ENCODE assay signal across 24 cellular contexts in the genomic region with DNA sequence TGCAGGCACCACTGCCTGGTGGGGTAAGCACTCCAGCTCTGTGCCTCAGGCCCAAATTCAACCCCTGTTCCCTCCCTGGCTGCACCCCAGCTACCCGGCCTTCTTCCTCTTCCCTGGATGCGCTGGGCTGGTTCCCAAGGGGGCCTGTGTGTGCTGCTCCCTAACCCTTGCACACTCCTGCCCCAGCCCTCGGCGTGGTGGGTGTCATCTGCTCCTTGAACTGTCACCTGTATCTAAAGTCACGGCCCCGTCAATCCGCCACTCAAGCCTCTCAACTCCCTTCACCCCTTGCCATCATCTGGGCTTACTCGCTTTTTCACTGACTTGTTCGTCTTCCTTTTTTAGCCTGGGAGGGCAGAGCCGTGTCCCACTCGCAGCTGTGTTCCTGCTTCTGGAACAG.
DNase-seq lines count a peak whose midpoint lies in the region; ATAC-seq and TF ChIP-seq lines count a peak whose summit lies in the region.
"Had no signal": no experiment of that assay in that cellular context is flagged by ENCODE, and none has a peak within 500 bp of the region (broad histone marks: within the 10 kb centered on the region; RNA-seq: fewer than 3 reads in every experiment).

No MANE protein-coding gene starts in this region.

- WGBS in heart right ventricle, 2 donors, result 41 to 50% methylated on average over 11 of the region's 11 CpGs

- DNase-seq in Right ventricle myocardium inferior (ENCODE audit: missing footprints) (peak; percentile 40), heart right ventricle (no peak), RWPE2 (ENCODE audit: low spot score) (peak; percentile 34), neural progenitor cell (ENCODE audit: low spot score) (no peak), T1000 (lab: John Stamatoyannopoulos, UW) (no peak), activated gamma-delta T cell treated with Interleukin-2 at 50 U/mL for 16 hours (no peak), hepatic stellate cell (ENCODE audit: low spot score) (no peak)
- DNase-seq: AML-193; Caco-2; Calu3; CD4-positive, alpha-beta T cell; CD8-positive, alpha-beta T cell; DMS 273 treated with DMSO at 0.1 percent for 48 hours; DMS153; DMS53; DMS79; DND-41; EL; GDM1 had no signal

- H3F3A ChIP-seq in neural progenitor cell (ENCODE audit: low read depth), result no peaks in the 10 kb centered on the region

- H2AFZ ChIP-seq in neural progenitor cell (replicated peaks) (no peak overlapping the region), parathyroid adenoma (no peak overlapping the region)

- H3K4me2 ChIP-seq in neural progenitor cell (no peak overlapping the region), parathyroid adenoma (ENCODE audit: low read length) (peak overlapping the region; percentile 6)
- H3K4me2 ChIP-seq: A549 had no signal

- H3K9me3 ChIP-seq in heart right ventricle, result no peaks in the 10 kb centered on the region
- H3K9me3 ChIP-seq in RWPE2 (ENCODE audit: severe bottlenecking), result no peaks in the 10 kb centered on the region
- H3K9me3 ChIP-seq in neural progenitor cell (ENCODE audit: low read depth), result no peaks in the 10 kb centered on the region
- no peaks in the 10 kb centered on the region for H3K9me3 ChIP-seq in parathyroid adenoma (ENCODE audit: control insufficient read depth, low read length)
- H3K9me3 ChIP-seq: A549, Caco-2 had no signal

- H3K27me3 Mint-ChIP-seq in neural progenitor cell (ENCODE audit: insufficient read depth, low read depth), result peaks cover 9% of the 10 kb centered on the region
- H3K27me3 Mint-ChIP-seq: B cell; CD4-positive, alpha-beta T cell had no signal

- H3K9ac ChIP-seq in neural progenitor cell, result no peak overlapping the region
- H3K9ac ChIP-seq in parathyroid adenoma, result no peak overlapping the region

- peak overlapping the region; percentile 82 for H3K27ac Mint-ChIP-seq in neural progenitor cell
- H3K27ac Mint-ChIP-seq: B cell; CD4-positive, alpha-beta T cell; CD8-positive, alpha-beta T cell had no signal

- H3K79me2 ChIP-seq in neural progenitor cell (ENCODE audit: low read depth) (no peaks in the 10 kb centered on the region), parathyroid adenoma (peaks cover 36% of the 10 kb centered on the region)

- H3K9me3 Mint-ChIP-seq in neural progenitor cell, result no peaks in the 10 kb centered on the region
- H3K9me3 Mint-ChIP-seq: CD4-positive, alpha-beta T cell; CD8-positive, alpha-beta T cell had no signal

- no peaks in the 10 kb centered on the region for H3K36me3 ChIP-seq in heart right ventricle
- no peaks in the 10 kb centered on the region for H3K36me3 ChIP-seq in RWPE2 (ENCODE audit: low read depth)
- H3K36me3 ChIP-seq in neural progenitor cell, result no peaks in the 10 kb centered on the region
- no peaks in the 10 kb centered on the region for H3K36me3 ChIP-seq in parathyroid adenoma (ENCODE audit: control insufficient read depth, insufficient read depth, low read length)

- H3K4me3 ChIP-seq in heart right ventricle (no peak overlapping the region), RWPE2 (ENCODE audit: severe bottlenecking) (no peak overlapping the region), neural progenitor cell (no peak overlapping the region), parathyroid adenoma (ENCODE audit: low read depth, low read length) (no peak overlapping the region)
- H3K4me3 ChIP-seq: A549 had no signal

- no peak overlapping the region for H3K4me3 Mint-ChIP-seq in neural progenitor cell
- H3K4me3 Mint-ChIP-seq: B cell; CD4-positive, alpha-beta T cell; CD8-positive, alpha-beta T cell had no signal

- H4K20me1 ChIP-seq in neural progenitor cell (ENCODE audit: low read depth), result no peaks in the 10 kb centered on the region

- peaks cover 49% of the 10 kb centered on the region for H3K4me1 Mint-ChIP-seq in neural progenitor cell
- H3K4me1 Mint-ChIP-seq: B cell had no signal

- ATAC-seq in Right ventricle myocardium inferior (no peak), heart right ventricle (no peak), RWPE2 (ENCODE audit: low read depth) (no peak)
- ATAC-seq: A549; CD8-positive, alpha-beta T cell had no signal

- intact Hi-C loops in Right ventricle myocardium inferior (cut with DNase I), result no loop called here
- intact Hi-C loops in heart right ventricle (cut with DNase I), result no loop called here

- H3K27me3 ChIP-seq in heart right ventricle (peaks cover 0 to 74% (median 44%) of the 10 kb centered on the region in 7 donors), RWPE2 (ENCODE audit: insufficient read depth, poor library complexity, severe bottlenecking) (no peaks in the 10 kb centered on the region), neural progenitor cell (no peaks in the 10 kb centered on the region), parathyroid adenoma (ENCODE audit: control insufficient read depth, insufficient read depth, low read length) (no peaks in the 10 kb centered on the region)

- H3K27ac ChIP-seq in heart right ventricle (no peak overlapping the region), RWPE2 (ENCODE audit: poor library complexity, severe bottlenecking) (no peak overlapping the region), neural progenitor cell (no peak overlapping the region), parathyroid adenoma (peak overlapping the region; percentile 91)
- H3K27ac ChIP-seq: 22Rv1, A549, C4-2B had no signal

- H3K4me1 ChIP-seq in heart right ventricle (no peaks in the 10 kb centered on the region), RWPE2 (ENCODE audit: insufficient read depth, poor library complexity, severe bottlenecking) (no peaks in the 10 kb centered on the region), neural progenitor cell (peaks cover 19% of the 10 kb centered on the region), parathyroid adenoma (peaks cover 80% of the 10 kb centered on the region)
- H3K4me1 ChIP-seq: A549, Caco-2 had no signal

- H3K36me3 Mint-ChIP-seq in neural progenitor cell, result peaks cover 2% of the 10 kb centered on the region
- H3K36me3 Mint-ChIP-seq: CD8-positive, alpha-beta T cell had no signal

- TF ChIP-seq CTCF in heart right ventricle (IDR thresholded peaks at IDR 0.05) (no peak), RWPE2 (IDR thresholded peaks at IDR 0.05; ENCODE audit: poor library complexity, severe bottlenecking) (no peak), neural progenitor cell (IDR thresholded peaks at IDR 0.05) (no peak), parathyroid adenoma (IDR thresholded peaks at IDR 0.05) (no peak)

Comparison
In these comparisons a context has a peak if more than half of its experiments do, and no peak if none do; other contexts are left out.
1. DNase-seq: peak in Right ventricle myocardium inferior (single experiment) and RWPE2 (single experiment); none in heart right ventricle (0 of 2), neural progenitor cell (single experiment), T1000 (single experiment), activated gamma-delta T cell treated with Interleukin-2 at 50 U/mL for 16 hours (single experiment) and hepatic stellate cell (single experiment).